ENCODE assay signal across 24 cellular contexts in the genomic region with DNA sequence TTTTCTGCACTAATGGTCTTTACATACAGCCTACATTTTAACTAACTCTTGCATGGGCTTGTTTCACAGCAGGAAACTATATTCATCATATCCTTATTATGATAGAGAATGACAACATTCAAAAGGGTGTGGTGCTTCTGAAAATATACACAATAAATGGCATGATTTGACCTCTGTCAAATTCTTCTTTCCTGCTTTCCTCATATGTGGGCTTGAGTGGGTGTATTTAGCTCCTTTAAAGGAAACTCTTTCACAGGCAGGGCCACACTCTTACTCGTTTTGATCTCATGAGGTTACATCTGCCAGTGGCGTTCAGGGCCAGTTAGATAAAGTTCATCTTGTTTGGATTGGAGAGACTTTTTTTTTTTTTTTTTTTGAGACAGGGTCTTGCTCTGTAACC. TPM values are rescaled to one million over a fixed set of nuclear protein-coding genes. Genes with fewer than 3 reads are reported as not detected.
DNase-seq lines count a peak whose midpoint lies in the region; ATAC-seq lines count a peak whose summit lies in the region.
"Had no signal": no experiment of that assay in that cellular context is flagged by ENCODE, and none has a peak within 500 bp of the region (broad histone marks: within the 10 kb centered on the region; RNA-seq: fewer than 3 reads in every experiment).

No MANE protein-coding gene starts in this region.

- H3K4me1 Mint-ChIP-seq in activated naive CD4-positive, alpha-beta T cell treated with anti-CD3 and anti-CD28 coated beads, Interleukin-2, amount 10 ng/mL, durations not matched to agents 7 days and 5 days = peaks cover 51% of the 10 kb centered on the region
- H3K4me1 Mint-ChIP-seq in T-helper 17 cell = peaks cover 32% of the 10 kb centered on the region
- peaks cover 74% of the 10 kb centered on the region for H3K4me1 Mint-ChIP-seq in stimulated activated naive CD8-positive, alpha-beta T cell treated with anti-CD3 and anti-CD28 coated beads, Interleukin-15, Interleukin-2, amounts not matched to agents 100 ng/mL and 50 ng/mL, for 24 hours (ENCODE audit: low read depth)
- H3K4me1 Mint-ChIP-seq: mesothelial cell of epicardium had no signal

- H3K4me3 Mint-ChIP-seq in activated naive CD4-positive, alpha-beta T cell treated with anti-CD3 and anti-CD28 coated beads, Interleukin-2, amount 10 ng/mL, durations not matched to agents 7 days and 5 days = peak overlapping the region; percentile 46
- H3K4me3 Mint-ChIP-seq in T-helper 17 cell = no peak overlapping the region
- H3K4me3 Mint-ChIP-seq in stimulated activated naive CD8-positive, alpha-beta T cell treated with anti-CD3 and anti-CD28 coated beads, Interleukin-15, Interleukin-2, amounts not matched to agents 100 ng/mL and 50 ng/mL, for 24 hours = no peak overlapping the region
- H3K4me3 Mint-ChIP-seq: mesothelial cell of epicardium had no signal

- H3K9me3 ChIP-seq in T-helper 17 cell (ENCODE audit: control insufficient read depth, low read length, poor library complexity, severe bottlenecking) = no peaks in the 10 kb centered on the region
- H3K9me3 ChIP-seq: HAP-1 had no signal

- ATAC-seq in T-helper 17 cell (no peak), HG02610 (IDR thresholded peaks at IDR 0.05; ENCODE audit: unreplicated experiment) (no peak)
- no peak for ATAC-seq in activated CD4-positive, CD25-positive, alpha-beta regulatory T cell treated with anti-CD3 and anti-CD28 coated beads, Interleukin-2, amount 50 U/mL, for 24 hours
- ATAC-seq: PC-3, sciatic nerve, SK-N-SH treated with all-trans-retinoic acid at 6 μM for 48 hours had no signal

- CTCF ChIA-PET in activated naive CD4-positive, alpha-beta T cell treated with anti-CD3 and anti-CD28 coated beads, Interleukin-2, amount 10 ng/mL, durations not matched to agents 7 days and 5 days (lab: Charles Lee) = no interaction called here

- H3K27me3 Mint-ChIP-seq in activated naive CD4-positive, alpha-beta T cell treated with anti-CD3 and anti-CD28 coated beads, Interleukin-2, amount 10 ng/mL, durations not matched to agents 7 days and 5 days = peaks cover 3% of the 10 kb centered on the region
- H3K27me3 Mint-ChIP-seq in T-helper 17 cell = no peaks in the 10 kb centered on the region
- H3K27me3 Mint-ChIP-seq in stimulated activated naive CD8-positive, alpha-beta T cell treated with anti-CD3 and anti-CD28 coated beads, Interleukin-15, Interleukin-2, amounts not matched to agents 100 ng/mL and 50 ng/mL, for 24 hours = no peaks in the 10 kb centered on the region

- H3K36me3 Mint-ChIP-seq in activated naive CD4-positive, alpha-beta T cell treated with anti-CD3 and anti-CD28 coated beads, Interleukin-2, amount 10 ng/mL, durations not matched to agents 7 days and 5 days = peaks cover 16% of the 10 kb centered on the region
- no peaks in the 10 kb centered on the region for H3K36me3 Mint-ChIP-seq in T-helper 17 cell (ENCODE audit: low read depth)
- H3K36me3 Mint-ChIP-seq in stimulated activated naive CD8-positive, alpha-beta T cell treated with anti-CD3 and anti-CD28 coated beads, Interleukin-15, Interleukin-2, amounts not matched to agents 100 ng/mL and 50 ng/mL, for 24 hours (ENCODE audit: low read depth) = no peaks in the 10 kb centered on the region
- H3K36me3 Mint-ChIP-seq: mesothelial cell of epicardium had no signal

- H3K9me3 Mint-ChIP-seq in activated naive CD4-positive, alpha-beta T cell treated with anti-CD3 and anti-CD28 coated beads, Interleukin-2, amount 10 ng/mL, durations not matched to agents 7 days and 5 days = no peaks in the 10 kb centered on the region
- no peaks in the 10 kb centered on the region for H3K9me3 Mint-ChIP-seq in stimulated activated naive CD8-positive, alpha-beta T cell treated with anti-CD3 and anti-CD28 coated beads, Interleukin-15, Interleukin-2, amounts not matched to agents 100 ng/mL and 50 ng/mL, for 24 hours
- H3K9me3 Mint-ChIP-seq: mesothelial cell of epicardium had no signal

- peak; percentile 35 for DNase-seq in activated naive CD4-positive, alpha-beta T cell treated with anti-CD3 and anti-CD28 coated beads, Interleukin-2, amount 10 ng/mL, durations not matched to agents 7 days and 5 days
- no peak for DNase-seq in activated naive CD4-positive, alpha-beta T cell treated with Interleukin-2 at 50 U/mL for 16 hours
- DNase-seq in T-helper 17 cell = no peak
- peak; percentile 27 for DNase-seq in central memory CD4-positive, alpha-beta T cell
- DNase-seq in NCI-H524 (lab: John Stamatoyannopoulos, UW) = no peak
- DNase-seq: cerebellar nuclear complex, COR-L47, hippocampal formation, KG1, kidney, NCI-H1092 treated with DMSO at 0.1 percent for 48 hours, NCI-H2107, NCI-H526 treated with DMSO at 0.1 percent for 48 hours, nucleus accumbens, PC-3 had no signal

- H3K27ac Mint-ChIP-seq in activated naive CD4-positive, alpha-beta T cell treated with anti-CD3 and anti-CD28 coated beads, Interleukin-2, amount 10 ng/mL, durations not matched to agents 7 days and 5 days = peak overlapping the region; percentile 82
- H3K27ac Mint-ChIP-seq in T-helper 17 cell = peak overlapping the region; percentile 62
- H3K27ac Mint-ChIP-seq in stimulated activated naive CD8-positive, alpha-beta T cell treated with anti-CD3 and anti-CD28 coated beads, Interleukin-15, Interleukin-2, amounts not matched to agents 100 ng/mL and 50 ng/mL, for 24 hours = peak overlapping the region; percentile 28
- H3K27ac Mint-ChIP-seq: mesothelial cell of epicardium had no signal

RNA-seq across cellular contexts. Expression of a gene that starts 6.1 kb away (rescaled TPM):
- total RNA-seq in T-helper 17 cell = under 1 TPM in 1 of 2 donors, not detected in 1; 0.32 TPM
- total RNA-seq: Daoy, fibroblast of villous mesenchyme, kidney, mesothelial cell of epicardium, PC-3, sciatic nerve had no signal

RNA-seq across cellular contexts. Expression of a gene that starts 40.5 kb away (rescaled TPM):
- total RNA-seq in T-helper 17 cell = under 1 TPM; 0.15 to 0.23 TPM
- total RNA-seq: Daoy, fibroblast of villous mesenchyme, mesothelial cell of epicardium, PC-3 had no signal

RNA-seq across cellular contexts. Expression of a gene that starts 46.0 kb away (rescaled TPM):
- 1 to 10 TPM; 9.5 to 9.6 TPM for total RNA-seq in T-helper 17 cell

RNA-seq across cellular contexts. Expression of a gene that starts 54.8 kb away (rescaled TPM):
- 100 to 1,000 TPM; 104 to 109 TPM for total RNA-seq in T-helper 17 cell

Comparison
In these comparisons a context has a peak if more than half of its experiments do, and no peak if none do; other contexts are left out.
1. DNase-seq: peak in activated naive CD4-positive, alpha-beta T cell treated with anti-CD3 and anti-CD28 coated beads, Interleukin-2, amount 10 ng/mL, durations not matched to agents 7 days and 5 days (single experiment) and central memory CD4-positive, alpha-beta T cell (single experiment); none in activated naive CD4-positive, alpha-beta T cell treated with Interleukin-2 at 50 U/mL for 16 hours (single experiment), T-helper 17 cell (0 of 3) and NCI-H524 (0 of 2).
2. H3K27ac Mint-ChIP-seq: peak in every context shown above with its lines; median percentile 82 in activated naive CD4-positive, alpha-beta T cell treated with anti-CD3 and anti-CD28 coated beads, Interleukin-2, amount 10 ng/mL, durations not matched to agents 7 days and 5 days; 62 in T-helper 17 cell; 28 in stimulated activated naive CD8-positive, alpha-beta T cell treated with anti-CD3 and anti-CD28 coated beads, Interleukin-15, Interleukin-2, amounts not matched to agents 100 ng/mL and 50 ng/mL, for 24 hours.